1 cellular context compared by ENCODE assay signal in the genomic region with DNA sequence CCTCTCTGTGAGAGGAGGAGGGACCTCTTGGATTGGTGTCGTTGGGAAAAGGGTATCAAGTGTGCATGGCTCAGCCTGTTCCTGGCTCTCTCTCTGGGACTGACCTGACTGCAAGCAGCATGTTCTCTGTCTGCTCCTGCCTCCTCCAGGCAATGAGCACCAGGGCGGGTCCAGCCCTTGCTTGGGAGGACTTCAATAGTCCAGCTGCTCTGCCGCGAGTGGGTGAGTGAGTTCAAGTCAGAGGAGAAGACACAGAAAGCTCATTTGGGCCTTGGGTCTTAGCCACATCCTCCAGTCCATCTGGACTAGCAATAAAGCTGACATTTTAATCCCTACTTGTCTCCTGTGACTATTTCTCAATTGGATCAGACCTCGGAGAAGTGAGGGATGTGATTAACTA.
TF ChIP-seq lines count a peak whose summit lies in the region.

No MANE protein-coding gene starts in this region.

TF ChIP-seq in SK-N-SH, 30 proteins besides CTCF, POLR2A, EP300 and RAD21 (continued from another document):
- TF ChIP-seq, protein P1, sequence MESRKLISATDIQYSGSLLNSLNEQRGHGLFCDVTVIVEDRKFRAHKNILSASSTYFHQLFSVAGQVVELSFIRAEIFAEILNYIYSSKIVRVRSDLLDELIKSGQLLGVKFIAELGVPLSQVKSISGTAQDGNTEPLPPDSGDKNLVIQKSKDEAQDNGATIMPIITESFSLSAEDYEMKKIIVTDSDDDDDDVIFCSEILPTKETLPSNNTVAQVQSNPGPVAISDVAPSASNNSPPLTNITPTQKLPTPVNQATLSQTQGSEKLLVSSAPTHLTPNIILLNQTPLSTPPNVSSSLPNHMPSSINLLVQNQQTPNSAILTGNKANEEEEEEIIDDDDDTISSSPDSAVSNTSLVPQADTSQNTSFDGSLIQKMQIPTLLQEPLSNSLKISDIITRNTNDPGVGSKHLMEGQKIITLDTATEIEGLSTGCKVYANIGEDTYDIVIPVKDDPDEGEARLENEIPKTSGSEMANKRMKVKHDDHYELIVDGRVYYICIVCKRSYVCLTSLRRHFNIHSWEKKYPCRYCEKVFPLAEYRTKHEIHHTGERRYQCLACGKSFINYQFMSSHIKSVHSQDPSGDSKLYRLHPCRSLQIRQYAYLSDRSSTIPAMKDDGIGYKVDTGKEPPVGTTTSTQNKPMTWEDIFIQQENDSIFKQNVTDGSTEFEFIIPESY (IDR thresholded peaks at IDR 0.05; ENCODE audit: borderline replicate concordance, low read depth), result no peak
- TF ChIP-seq, protein P2, sequence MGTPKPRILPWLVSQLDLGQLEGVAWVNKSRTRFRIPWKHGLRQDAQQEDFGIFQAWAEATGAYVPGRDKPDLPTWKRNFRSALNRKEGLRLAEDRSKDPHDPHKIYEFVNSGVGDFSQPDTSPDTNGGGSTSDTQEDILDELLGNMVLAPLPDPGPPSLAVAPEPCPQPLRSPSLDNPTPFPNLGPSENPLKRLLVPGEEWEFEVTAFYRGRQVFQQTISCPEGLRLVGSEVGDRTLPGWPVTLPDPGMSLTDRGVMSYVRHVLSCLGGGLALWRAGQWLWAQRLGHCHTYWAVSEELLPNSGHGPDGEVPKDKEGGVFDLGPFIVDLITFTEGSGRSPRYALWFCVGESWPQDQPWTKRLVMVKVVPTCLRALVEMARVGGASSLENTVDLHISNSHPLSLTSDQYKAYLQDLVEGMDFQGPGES (IDR thresholded peaks at IDR 0.05; ENCODE audit: low read depth, low read length), result no peak
- no peak for TF ChIP-seq FOXM1 (IDR thresholded peaks at IDR 0.05; ENCODE audit: low read depth)
TF ChIP-seq in SK-N-SH: peak in this region for 0.
